ENCODE assay signal across 22 cellular contexts in the genomic region with DNA sequence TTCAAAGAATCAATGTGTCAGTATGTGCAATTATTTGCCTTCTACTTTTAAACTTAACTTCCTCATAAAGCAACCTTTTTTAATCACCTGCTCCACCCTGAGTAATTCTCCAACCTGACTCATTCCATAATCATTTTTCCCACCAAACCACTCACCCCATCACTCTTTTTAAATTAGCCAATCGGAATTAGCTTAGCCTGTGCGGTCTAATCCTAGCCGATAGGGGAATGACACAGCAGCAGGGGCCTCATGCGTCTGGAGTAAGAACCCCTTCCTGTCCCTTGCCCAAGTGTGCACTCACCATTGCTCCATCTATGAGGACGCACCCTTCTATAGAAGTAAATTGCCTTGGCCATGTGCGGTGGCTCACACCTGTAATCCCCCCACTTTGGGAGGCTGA. TPM values are rescaled to one million over a fixed set of nuclear protein-coding genes. Genes with fewer than 3 reads are reported as not detected.
DNase-seq lines count a peak whose midpoint lies in the region; ATAC-seq and TF ChIP-seq lines count a peak whose summit lies in the region.
"Had no signal": no experiment of that assay in that cellular context is flagged by ENCODE, and none has a peak within 500 bp of the region (broad histone marks: within the 10 kb centered on the region; RNA-seq: fewer than 3 reads in every experiment).

No MANE protein-coding gene starts in this region.

- ATAC-seq in HG03432 (IDR thresholded peaks at IDR 0.05; ENCODE audit: unreplicated experiment) = no peak
- ATAC-seq: activated T-helper 17 cell treated with anti-CD3 and anti-CD28 coated beads, Interleukin-2, amount 50 U/mL, for 72 hours had no signal

- H3K27ac ChIP-seq in coronary artery = no peak overlapping the region
- H3K27ac ChIP-seq: adrenal gland, esophagus muscularis mucosa, heart left ventricle, spleen, upper lobe of left lung had no signal

- peak; percentile 96 for DNase-seq in A172 (ENCODE audit: low spot score)
- DNase-seq in HT1080 (ENCODE audit: low read depth) = peak; percentile 78
- peak; percentile 89 for DNase-seq in amniotic epithelial cell (ENCODE audit: low read depth)
- DNase-seq in iris pigment epithelial cell (ENCODE audit: low read depth) = peak; percentile 62
- DNase-seq in NCI-H69 (lab: John Stamatoyannopoulos, UW) = no peak
- DNase-seq in coronary artery (ENCODE audit: low spot score) = no peak
- no peak for DNase-seq in activated T-cell treated with anti-CD3 and anti-CD28 coated beads, Interleukin-2, amount 50 U/mL, for 48 hours
- DNase-seq: activated CD8-positive, alpha-beta memory T cell treated with anti-CD3 and anti-CD28 coated beads for 24 hours; adrenal gland; CD4-positive, alpha-beta memory T cell; DND-41; heart left ventricle; KG1; NCI-H1436 treated with DMSO at 0.1 percent for 48 hours; NCI-H345; posterior cingulate gyrus; spleen; stimulated activated naive CD4-positive, alpha-beta T cell; upper lobe of left lung had no signal

- H3K4me3 ChIP-seq in coronary artery = no peak overlapping the region
- H3K4me3 ChIP-seq: adrenal gland, esophagus muscularis mucosa, heart left ventricle, spleen, upper lobe of left lung had no signal

- TF ChIP-seq CTCF in coronary artery (IDR thresholded peaks at IDR 0.05) = no peak

RNA-seq across cellular contexts. Expression of a gene that starts 27.4 kb away (rescaled TPM):
- 57.1 and 57.3 TPM in 2 replicates for total RNA-seq in A172 (2014; rRNA removed; shearing (Covaris generic))
- 15.7 and 22.4 TPM in 2 replicates for total RNA-seq in HT1080 (2014; rRNA removed; shearing (Covaris generic))
- 10.8 and 14.2 TPM in 2 replicates for polyA plus RNA-seq in HT1080 (2015; cell fraction: cytosol; rRNA removed)
- polyA plus RNA-seq in HT1080 (2015; cell fraction: nucleus; rRNA removed) = 80.2 and 82.7 TPM in 2 replicates

Comparison
In these comparisons a context has a peak if more than half of its experiments do, and no peak if none do; other contexts are left out.
1. DNase-seq: peak in A172 (single experiment), HT1080 (single experiment), amniotic epithelial cell (single experiment) and iris pigment epithelial cell (single experiment); none in NCI-H69 (single experiment), coronary artery (single experiment) and activated T-cell treated with anti-CD3 and anti-CD28 coated beads, Interleukin-2, amount 50 U/mL, for 48 hours (0 of 2).